In the genomic region with DNA sequence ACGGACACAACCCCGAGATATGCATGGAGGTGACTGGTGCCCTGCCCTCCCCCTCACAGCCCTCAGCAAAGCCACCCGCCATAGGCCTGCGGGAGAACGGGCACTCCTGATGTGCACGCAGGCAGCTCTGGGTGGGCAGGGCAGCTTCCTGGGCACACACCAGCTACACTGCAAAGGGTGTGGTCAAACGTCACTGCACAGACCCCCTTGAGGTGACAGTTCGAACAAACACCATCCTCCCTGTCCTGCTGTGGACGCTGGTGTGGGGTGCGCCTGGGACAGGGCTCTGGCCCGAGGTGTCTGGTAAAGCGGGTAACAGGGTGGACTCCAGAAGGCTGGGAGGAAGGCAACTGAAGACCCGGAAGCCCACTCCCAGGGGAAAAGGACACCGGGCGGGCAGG, we compare ENCODE assay signal across 1 cellular context.
TF ChIP-seq lines count a peak whose summit lies in the region.

No MANE protein-coding gene starts in this region.

TF ChIP-seq in HepG2, 621 proteins besides CTCF, POLR2A, EP300 and RAD21:
- TF ChIP-seq E2F2 (CRISPR knock-in tag; IDR thresholded peaks at IDR 0.05; ENCODE audit: borderline replicate concordance) = no peak
- TF ChIP-seq ZEB1 (IDR thresholded peaks at IDR 0.05; ENCODE audit: insufficient replicate concordance, low read depth) = no peak
- no peak for TF ChIP-seq ZFP1 (CRISPR knock-in tag; IDR thresholded peaks at IDR 0.05)
- no peak for TF ChIP-seq SNAPC2 (CRISPR knock-in tag; IDR thresholded peaks at IDR 0.05)
- no peak for TF ChIP-seq FOXM1 (CRISPR knock-in tag; IDR thresholded peaks at IDR 0.05)
- TF ChIP-seq ZNF232 (CRISPR knock-in tag; IDR thresholded peaks at IDR 0.05; ENCODE audit: borderline replicate concordance) = no peak
- no peak for TF ChIP-seq ZBTB20 (CRISPR knock-in tag; IDR thresholded peaks at IDR 0.05; ENCODE audit: borderline replicate concordance, low read depth)
- no peak for TF ChIP-seq ZNF747 (CRISPR knock-in tag; IDR thresholded peaks at IDR 0.05; ENCODE audit: borderline replicate concordance)
- TF ChIP-seq RFX5 (IDR thresholded peaks at IDR 0.05; ENCODE audit: low read depth, low read length) = no peak
- TF ChIP-seq, protein P1, sequence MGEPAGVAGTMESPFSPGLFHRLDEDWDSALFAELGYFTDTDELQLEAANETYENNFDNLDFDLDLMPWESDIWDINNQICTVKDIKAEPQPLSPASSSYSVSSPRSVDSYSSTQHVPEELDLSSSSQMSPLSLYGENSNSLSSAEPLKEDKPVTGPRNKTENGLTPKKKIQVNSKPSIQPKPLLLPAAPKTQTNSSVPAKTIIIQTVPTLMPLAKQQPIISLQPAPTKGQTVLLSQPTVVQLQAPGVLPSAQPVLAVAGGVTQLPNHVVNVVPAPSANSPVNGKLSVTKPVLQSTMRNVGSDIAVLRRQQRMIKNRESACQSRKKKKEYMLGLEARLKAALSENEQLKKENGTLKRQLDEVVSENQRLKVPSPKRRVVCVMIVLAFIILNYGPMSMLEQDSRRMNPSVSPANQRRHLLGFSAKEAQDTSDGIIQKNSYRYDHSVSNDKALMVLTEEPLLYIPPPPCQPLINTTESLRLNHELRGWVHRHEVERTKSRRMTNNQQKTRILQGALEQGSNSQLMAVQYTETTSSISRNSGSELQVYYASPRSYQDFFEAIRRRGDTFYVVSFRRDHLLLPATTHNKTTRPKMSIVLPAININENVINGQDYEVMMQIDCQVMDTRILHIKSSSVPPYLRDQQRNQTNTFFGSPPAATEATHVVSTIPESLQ (CRISPR knock-in tag; conservative IDR thresholded peaks at IDR 0.05) = no peak
- no peak for TF ChIP-seq CEBPG (CRISPR knock-in tag; IDR thresholded peaks at IDR 0.05)
- no peak for TF ChIP-seq ZNF3 (CRISPR knock-in tag; IDR thresholded peaks at IDR 0.05)
- TF ChIP-seq IRF2 (CRISPR knock-in tag; IDR thresholded peaks at IDR 0.05) = no peak
